ENCODE assay signal across 14 cellular contexts in genomic region chr20:23356203-23356602, GRCh38. TPM values are rescaled to one million over a fixed set of nuclear protein-coding genes. Genes with fewer than 3 reads are reported as not detected.
DNase-seq lines count a peak whose midpoint lies in the region; ATAC-seq and TF ChIP-seq lines count a peak whose summit lies in the region.
"Had no signal": no experiment of that assay in that cellular context is flagged by ENCODE, and none has a peak within 500 bp of the region (broad histone marks: within the 10 kb centered on the region; RNA-seq: fewer than 3 reads in every experiment).

No MANE protein-coding gene starts in this region.

- H2AK9ac ChIP-seq in IMR-90 (replicated peaks; ENCODE audit: low read depth, low read length, poor library complexity) = no peak overlapping the region

- H3K4me3 Mint-ChIP-seq in activated CD4-positive, alpha-beta memory T cell treated with anti-CD3 and anti-CD28 coated beads, Interleukin-2, amount 10 ng/mL, durations not matched to agents 7 days and 5 days = no peak overlapping the region
- H3K4me3 Mint-ChIP-seq in activated CD4-positive, alpha-beta memory T cell treated with anti-CD3 and anti-CD28 coated beads for 36 hours = no peak overlapping the region

- in situ Hi-C loops in IMR-90 (cut with MboI; ENCODE audit: low sequenced_read_pairs) = no loop called here

- H2BK120ac ChIP-seq in IMR-90 (ENCODE audit: low read depth, low read length) = no peak overlapping the region

- no peak for TF ChIP-seq RAD21 in IMR-90 (IDR thresholded peaks at IDR 0.05; ENCODE audit: low read length)

- H3K27ac ChIP-seq in IMR-90 (ENCODE audit: insufficient read depth, low read length) (no peak overlapping the region), right cardiac atrium (ENCODE audit: low read length) (no peak overlapping the region), sigmoid colon (peak overlapping the region in 3 of 4 donors; percentile 95 to 98 (median 98))
- H3K27ac ChIP-seq: right lobe of liver had no signal

- no peak overlapping the region for H2BK15ac ChIP-seq in IMR-90 (ENCODE audit: low read depth, low read length)

- CTCF ChIA-PET in activated CD4-positive, alpha-beta memory T cell treated with anti-CD3 and anti-CD28 coated beads, Interleukin-2, amount 10 ng/mL, durations not matched to agents 7 days and 5 days (lab: Charles Lee) = interaction anchor here (3.6 kb wide), 1 partner anchor 65 kb away, joined by 27 read pairs; the partner anchor contains the start of gene NAPB
- CTCF ChIA-PET in activated CD4-positive, alpha-beta memory T cell treated with anti-CD3 and anti-CD28 coated beads for 36 hours (lab: Charles Lee) = no interaction called here
- CTCF ChIA-PET in IMR-90 (lab: Yijun Ruan, JAX) = no interaction called here

- dilution Hi-C loops in IMR-90 (cut with HindIII; ENCODE audit: low sequenced_read_pairs, unreplicated experiment) = no loop called here

- TF ChIP-seq POLR2A in IMR-90 (IDR thresholded peaks at IDR 0.05; ENCODE audit: low read depth, low read length) = peak; percentile 37; the same call in 1 of the 2 replicates
- no peak for TF ChIP-seq POLR2A in sigmoid colon (IDR thresholded peaks at IDR 0.05)

- H4K20me1 ChIP-seq in IMR-90 (ENCODE audit: insufficient read depth, low read length) = peaks cover 15% of the 10 kb centered on the region

- DNase-seq in activated CD4-positive, alpha-beta memory T cell treated with anti-CD3 and anti-CD28 coated beads, Interleukin-2, amount 10 ng/mL, durations not matched to agents 7 days and 5 days = no peak
- DNase-seq in activated CD4-positive, alpha-beta memory T cell treated with anti-CD3 and anti-CD28 coated beads for 36 hours = no peak
- DNase-seq in IMR-90 (no peak), right cardiac atrium (peak in 2 of 3 donors; percentile 64 to 68), sigmoid colon (no peak), NCI-H2029 treated with DMSO at 0.1 percent for 48 hours (lab: John Stamatoyannopoulos, UW) (no peak), NCI-H2107 (lab: John Stamatoyannopoulos, UW) (no peak)
- DNase-seq: activated B cell treated with CpG ODN at 0.5 μM for 24 hours; activated CD8-positive, alpha-beta memory T cell treated with anti-CD3 and anti-CD28 coated beads, Interleukin-2, amount 50 U/mL, for 48 hours; naive thymus-derived CD4-positive, alpha-beta T cell; NCI-H1417 treated with DMSO at 0.1 percent for 48 hours; stimulated activated CD4-positive, alpha-beta T cell treated with anti-CD3 and anti-CD28 coated beads, Interleukin-4, amount 100 ng/mL, for 24 hours had no signal

- peaks cover 31% of the 10 kb centered on the region for H3K36me3 Mint-ChIP-seq in activated CD4-positive, alpha-beta memory T cell treated with anti-CD3 and anti-CD28 coated beads, Interleukin-2, amount 10 ng/mL, durations not matched to agents 7 days and 5 days (ENCODE audit: low read depth)
- H3K36me3 Mint-ChIP-seq in activated CD4-positive, alpha-beta memory T cell treated with anti-CD3 and anti-CD28 coated beads for 36 hours = peaks cover 7% of the 10 kb centered on the region

- no peaks in the 10 kb centered on the region for H3K9me3 Mint-ChIP-seq in activated CD4-positive, alpha-beta memory T cell treated with anti-CD3 and anti-CD28 coated beads, Interleukin-2, amount 10 ng/mL, durations not matched to agents 7 days and 5 days
- no peaks in the 10 kb centered on the region for H3K9me3 Mint-ChIP-seq in activated CD4-positive, alpha-beta memory T cell treated with anti-CD3 and anti-CD28 coated beads for 36 hours
- H3K9me3 Mint-ChIP-seq: activated B cell treated with CpG ODN at 0.5 μM for 24 hours had no signal

- H3K4ac ChIP-seq in IMR-90 (ENCODE audit: low read depth, low read length) = no peak overlapping the region

- H3K4me3 ChIP-seq in IMR-90 (ENCODE audit: insufficient read depth, low read depth, low read length) (no peak overlapping the region), right cardiac atrium (ENCODE audit: low read length) (no peak overlapping the region), sigmoid colon (no peak overlapping the region)
- H3K4me3 ChIP-seq: right lobe of liver had no signal

- no TSS peak for BruUV-seq in IMR-90 (replicated peaks; lab: Mats Ljungman, UMichigan)

- H3K4me1 ChIP-seq in IMR-90 (ENCODE audit: control insufficient read depth, insufficient read depth, low read length) = peaks cover 5% of the 10 kb centered on the region
- H3K4me1 ChIP-seq in right cardiac atrium (ENCODE audit: control insufficient read depth, insufficient read depth, low read length) = no peaks in the 10 kb centered on the region
- H3K4me1 ChIP-seq in sigmoid colon = peaks cover 0 to 40% (median 34%) of the 10 kb centered on the region in 4 donors

- no peak overlapping the region for H3K18ac ChIP-seq in IMR-90 (ENCODE audit: low read depth, low read length)

- H3K27me3 ChIP-seq in IMR-90 (ENCODE audit: control insufficient read depth, insufficient read depth, low read length) = no peaks in the 10 kb centered on the region
- H3K27me3 ChIP-seq in right cardiac atrium (ENCODE audit: control insufficient read depth, insufficient read depth) = no peaks in the 10 kb centered on the region
- no peaks in the 10 kb centered on the region for H3K27me3 ChIP-seq in sigmoid colon
- H3K27me3 ChIP-seq: right lobe of liver had no signal

- H3K9me3 ChIP-seq in IMR-90 (ENCODE audit: control insufficient read depth, insufficient read depth, low read length) = no peaks in the 10 kb centered on the region
- H3K9me3 ChIP-seq in right cardiac atrium (ENCODE audit: control insufficient read depth, low read length) = no peaks in the 10 kb centered on the region
- no peaks in the 10 kb centered on the region for H3K9me3 ChIP-seq in sigmoid colon
- H3K9me3 ChIP-seq: right lobe of liver had no signal

- no peak overlapping the region for H3K9ac ChIP-seq in IMR-90 (ENCODE audit: low read depth, low read length)

- no peak overlapping the region for H4K8ac ChIP-seq in IMR-90 (ENCODE audit: low read depth in 2 of 2, low read length in 2 of 2)

- H2AFZ ChIP-seq in IMR-90 (replicated peaks; ENCODE audit: low read length, poor library complexity) = no peak overlapping the region

- POLR2A ChIA-PET in activated CD4-positive, alpha-beta memory T cell treated with anti-CD3 and anti-CD28 coated beads, Interleukin-2, amount 10 ng/mL, durations not matched to agents 7 days and 5 days (lab: Charles Lee) = interaction anchor here (2.0 to 3.5 kb wide), 2 partner anchors 63 to 65 kb away, joined by 4 to 42 read pairs; partner anchors contain the start of gene NAPB
- POLR2A ChIA-PET in activated CD4-positive, alpha-beta memory T cell treated with anti-CD3 and anti-CD28 coated beads for 36 hours (lab: Charles Lee) = no interaction called here
- POLR2A ChIA-PET in IMR-90 (lab: Charles Lee; ENCODE audit: unreplicated experiment) = no interaction called here

- no peak overlapping the region for H3K23ac ChIP-seq in IMR-90 (ENCODE audit: low read depth, low read length)

- H4K5ac ChIP-seq in IMR-90 (ENCODE audit: low read depth, low read length) = no peak overlapping the region

- ATAC-seq in IMR-90 (ENCODE audit: low read depth) (no peak), right cardiac atrium (no peak), esophagus mucosa (no peak)
- ATAC-seq: naive thymus-derived CD4-positive, alpha-beta T cell; right lobe of liver had no signal

- no peak overlapping the region for H3K14ac ChIP-seq in IMR-90 (replicated peaks; ENCODE audit: low read depth, low read length)

- H2BK20ac ChIP-seq in IMR-90 (ENCODE audit: low read depth, low read length) = no peak overlapping the region

- no CpG with 5 or more reads among the region's 27 CpGs for WGBS in IMR-90 (ENCODE audit: extremely low coverage in 2 of 2, insufficient read length in 1 of 2), 2 experiments
- WGBS in right cardiac atrium = 71% methylated on average over 27 of the region's 27 CpGs
- WGBS in sigmoid colon, 2 donors = 87 to 90% methylated on average over 27 of the region's 27 CpGs

- H3K9me1 ChIP-seq in IMR-90 (ENCODE audit: insufficient read depth, low read length) = peaks cover 5% of the 10 kb centered on the region; the same call in 1 of the 2 replicates

- H3K79me1 ChIP-seq in IMR-90 (ENCODE audit: low read depth in 1 of 2, low read length in 2 of 2) = peaks cover 0 to 51% of the 10 kb centered on the region in 2 experiments; a peak in 3 of 4 replicates

- H3K4me2 ChIP-seq in IMR-90 (ENCODE audit: low read depth, low read length) = no peak overlapping the region

- peaks cover 49% of the 10 kb centered on the region for H3K4me1 Mint-ChIP-seq in activated CD4-positive, alpha-beta memory T cell treated with anti-CD3 and anti-CD28 coated beads, Interleukin-2, amount 10 ng/mL, durations not matched to agents 7 days and 5 days
- peaks cover 30% of the 10 kb centered on the region for H3K4me1 Mint-ChIP-seq in activated CD4-positive, alpha-beta memory T cell treated with anti-CD3 and anti-CD28 coated beads for 36 hours (ENCODE audit: low read depth)

- peak overlapping the region; percentile 44 for H3K27ac Mint-ChIP-seq in activated CD4-positive, alpha-beta memory T cell treated with anti-CD3 and anti-CD28 coated beads, Interleukin-2, amount 10 ng/mL, durations not matched to agents 7 days and 5 days
- no peak overlapping the region for H3K27ac Mint-ChIP-seq in activated CD4-positive, alpha-beta memory T cell treated with anti-CD3 and anti-CD28 coated beads for 36 hours

- H3K27me3 Mint-ChIP-seq in activated CD4-positive, alpha-beta memory T cell treated with anti-CD3 and anti-CD28 coated beads, Interleukin-2, amount 10 ng/mL, durations not matched to agents 7 days and 5 days = no peaks in the 10 kb centered on the region
- H3K27me3 Mint-ChIP-seq in activated CD4-positive, alpha-beta memory T cell treated with anti-CD3 and anti-CD28 coated beads for 36 hours = no peaks in the 10 kb centered on the region
- H3K27me3 Mint-ChIP-seq: activated B cell treated with CpG ODN at 0.5 μM for 24 hours had no signal

- H3K56ac ChIP-seq in IMR-90 (ENCODE audit: extremely low read depth, insufficient read depth, low read length) = no peak overlapping the region

- H2BK5ac ChIP-seq in IMR-90 (ENCODE audit: low read depth, low read length, poor library complexity, severe bottlenecking) = no peak overlapping the region

- H3K36me3 ChIP-seq in IMR-90 (ENCODE audit: control insufficient read depth, insufficient read depth, low read length) (peaks cover 10% of the 10 kb centered on the region), sigmoid colon (peaks cover 0 to 22% (median 7%) of the 10 kb centered on the region in 4 donors)

- intact Hi-C loops in activated CD4-positive, alpha-beta memory T cell treated with anti-CD3 and anti-CD28 coated beads for 36 hours (cut with micrococcal nuclease) = loop anchor here (5.0 to 10.0 kb wide), 2 partner anchors 1701 to 1889 kb away; partner anchors contain the start of genes ACSS1 and PYGB
- intact Hi-C loops in IMR-90 (cut with micrococcal nuclease) (loop anchor here (10.0 kb wide), 1 partner anchor 211 kb away; no protein-coding TSS in a partner anchor), right cardiac atrium (cut with DNase I) (no loop called here), sigmoid colon (cut with DNase I) (loop anchor here (10.0 kb wide), 3 partner anchors 151 to 1699 kb away; partner anchors contain the start of gene ACSS1)

- TF ChIP-seq EP300 in sigmoid colon (IDR thresholded peaks at IDR 0.05) = no peak

- no peak overlapping the region for H4K91ac ChIP-seq in IMR-90 (ENCODE audit: insufficient read depth, low read depth, low read length)

- no peak for TF ChIP-seq CTCF in IMR-90 (conservative IDR thresholded peaks at IDR 0.05; ENCODE audit: low read depth, low read length)
- TF ChIP-seq CTCF in sigmoid colon (IDR thresholded peaks at IDR 0.05) = no peak

- no peak overlapping the region for H2AK5ac ChIP-seq in IMR-90 (ENCODE audit: low read depth, low read length)

RNA-seq across cellular contexts. Expression of gene NXT1, which starts 5.6 kb away (rescaled TPM):
- total RNA-seq in activated CD4-positive, alpha-beta memory T cell treated with anti-CD3 and anti-CD28 coated beads, Interleukin-2, amount 10 ng/mL, durations not matched to agents 7 days and 5 days = 10 to 100 TPM; 26.2 to 28.4 TPM
- 10 to 100 TPM; 39.0 to 39.3 TPM for total RNA-seq in activated CD4-positive, alpha-beta memory T cell treated with anti-CD3 and anti-CD28 coated beads for 36 hours
- total RNA-seq in IMR-90 (2012; rRNA removed) = 25.5 and 25.8 TPM in 2 replicates
- 23.6 and 27.0 TPM in 2 replicates for polyA plus RNA-seq in IMR-90 (2012; rRNA removed)
- 23.5 and 23.8 TPM in 2 replicates for polyA plus RNA-seq in IMR-90 (2012; cell fraction: cytosol; rRNA removed)
- polyA plus RNA-seq in IMR-90 (2012; cell fraction: nucleus; rRNA removed; ENCODE audit: low replicate concordance) = 12.7 and 21.3 TPM in 2 replicates
- total RNA-seq in right cardiac atrium = 10 to 100 TPM in 1 of 4 donors, 1 to 10 TPM in 3; 7.4 to 16.9 (median 8.7) TPM
- polyA plus RNA-seq in right cardiac atrium = 9.7 TPM
- 10 to 100 TPM; 19.9 to 57.6 (median 29.3) TPM for total RNA-seq in sigmoid colon
- 10 to 100 TPM in 2 of 3 donors, 1 to 10 TPM in 1; 8.1 to 22.3 (median 10.8) TPM for polyA plus RNA-seq in sigmoid colon
- 21.4 TPM for total RNA-seq in esophagus mucosa

RNA-seq across cellular contexts. Expression of gene GZF1, which starts 5.8 kb away (rescaled TPM):
- 10 to 100 TPM; 13.5 to 14.3 TPM for total RNA-seq in activated CD4-positive, alpha-beta memory T cell treated with anti-CD3 and anti-CD28 coated beads, Interleukin-2, amount 10 ng/mL, durations not matched to agents 7 days and 5 days
- total RNA-seq in activated CD4-positive, alpha-beta memory T cell treated with anti-CD3 and anti-CD28 coated beads for 36 hours = 1 to 10 TPM; 6.6 to 7.5 TPM
- total RNA-seq in IMR-90 (2012; rRNA removed) = 23.7 and 30.3 TPM in 2 replicates
- polyA plus RNA-seq in IMR-90 (2012; rRNA removed) = 24.7 and 25.7 TPM in 2 replicates
- polyA plus RNA-seq in IMR-90 (2012; cell fraction: cytosol; rRNA removed) = 8.8 and 10.2 TPM in 2 replicates
- 31.4 and 48.4 TPM in 2 replicates for polyA plus RNA-seq in IMR-90 (2012; cell fraction: nucleus; rRNA removed; ENCODE audit: low replicate concordance)
- total RNA-seq in right cardiac atrium = 10 to 100 TPM; 19.1 to 24.8 (median 21.1) TPM
- polyA plus RNA-seq in right cardiac atrium = 10.4 TPM
- 10 to 100 TPM; 13.0 to 17.5 (median 17.1) TPM for total RNA-seq in sigmoid colon
- 1 to 10 TPM; 2.4 to 6.0 (median 4.9) TPM for polyA plus RNA-seq in sigmoid colon
- 3.6 TPM for total RNA-seq in esophagus mucosa

Comparison
In these comparisons a context has a peak if more than half of its experiments do, and no peak if none do; other contexts are left out.
1. DNase-seq: peak in right cardiac atrium (2 of 3); none in activated CD4-positive, alpha-beta memory T cell treated with anti-CD3 and anti-CD28 coated beads, Interleukin-2, amount 10 ng/mL, durations not matched to agents 7 days and 5 days (single experiment), activated CD4-positive, alpha-beta memory T cell treated with anti-CD3 and anti-CD28 coated beads for 36 hours (single experiment), IMR-90 (single experiment), sigmoid colon (single experiment), NCI-H2029 treated with DMSO at 0.1 percent for 48 hours (single experiment) and NCI-H2107 (single experiment).
2. H3K27ac ChIP-seq: peak in sigmoid colon (3 of 4); none in IMR-90 (single experiment) and right cardiac atrium (single experiment).
3. intact Hi-C loops: an anchor here in activated CD4-positive, alpha-beta memory T cell treated with anti-CD3 and anti-CD28 coated beads for 36 hours (5.0 to 10.0 kb wide), IMR-90 (10.0 kb wide) and sigmoid colon (10.0 kb wide); none called in right cardiac atrium.